In the genomic region with DNA sequence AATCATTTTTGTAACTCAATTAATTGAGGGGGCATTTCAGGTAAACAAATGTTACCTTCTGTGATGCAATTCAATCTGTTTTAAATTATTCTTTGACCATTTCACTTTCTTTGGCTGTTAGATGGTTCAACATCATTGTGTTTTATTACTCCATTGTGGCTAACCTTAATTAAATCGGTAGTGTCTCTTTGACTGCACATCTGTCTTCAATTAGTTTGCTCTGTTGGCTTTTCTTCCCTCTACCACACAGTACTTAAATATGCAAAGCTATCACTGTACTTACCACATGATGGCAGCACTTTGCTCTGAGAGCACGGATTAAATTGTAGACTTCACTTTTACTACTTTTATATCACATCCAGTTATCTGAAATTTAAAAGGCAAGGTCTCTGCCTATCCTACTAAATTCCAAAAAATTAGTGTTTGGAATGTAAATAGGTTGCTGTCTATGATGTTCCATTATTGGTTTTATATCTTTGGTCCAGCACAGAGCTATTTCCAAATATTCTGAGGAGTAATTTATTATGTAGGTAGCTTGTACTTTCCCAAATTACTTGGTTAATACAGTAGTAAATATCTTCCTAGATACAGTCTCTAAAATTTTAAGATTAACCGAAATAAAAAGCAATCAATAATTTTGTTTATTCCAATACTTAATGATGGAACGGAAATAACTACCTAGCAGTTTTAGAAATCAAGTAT, we compare ENCODE assay signal across 9 cellular contexts.
DNase-seq lines count a peak whose midpoint lies in the region; ATAC-seq and TF ChIP-seq lines count a peak whose summit lies in the region.
"Had no signal": no experiment of that assay in that cellular context is flagged by ENCODE, and none has a peak within 500 bp of the region (broad histone marks: within the 10 kb centered on the region; RNA-seq: fewer than 3 reads in every experiment).

No MANE protein-coding gene starts in this region.

- peak; percentile 63 for TF ChIP-seq CTCF in HFF-Myc (IDR thresholded peaks at IDR 0.05; ENCODE audit: low read depth, low read length, missing control alignments)
- peak; percentile 83 for TF ChIP-seq CTCF in foreskin keratinocyte (conservative IDR thresholded peaks at IDR 0.05)
- TF ChIP-seq CTCF in smooth muscle cell (IDR thresholded peaks at IDR 0.05; ENCODE audit: borderline replicate concordance, insufficient read depth, poor library complexity, severe bottlenecking): peak; percentile 58

- CTCF ChIA-PET in activated CD4-positive, alpha-beta T cell treated with anti-CD3 and anti-CD28 coated beads for 36 hours (lab: Charles Lee): interaction anchor here (0.7 to 1.5 kb wide), 2 partner anchors 12 to 746 kb away, joined by 3 read pairs; no protein-coding TSS in a partner anchor

- DNase-seq in activated CD4-positive, alpha-beta T cell treated with anti-CD3 and anti-CD28 coated beads for 36 hours: peak; percentile 4
- no peak for DNase-seq in activated CD4-positive, alpha-beta T cell treated with anti-CD3 and anti-CD28 coated beads, Interleukin-2, amount 10 ng/mL, durations not matched to agents 24 days and 14 days
- peak; percentile 85 for DNase-seq in HFF-Myc (ENCODE audit: extremely low read depth, low read depth)
- peak; percentile 21 for DNase-seq in NCI-H128 (lab: John Stamatoyannopoulos, UW; ENCODE audit: unreplicated experiment)
- peak; percentile 42 for DNase-seq in SKM-1 treated with dmso at 0.1 percent for 144 hours (lab: John Stamatoyannopoulos, UW; ENCODE audit: unreplicated experiment)
- peak in 1 of 2 donors; percentile 43 for DNase-seq in foreskin keratinocyte
- no peak for DNase-seq in smooth muscle cell (lab: John Stamatoyannopoulos, UW; ENCODE audit: unreplicated experiment)
- DNase-seq in activated CD4-positive, alpha-beta T cell treated with anti-CD3 and anti-CD28 coated beads for 4 hours: no peak

- H3K9me3 Mint-ChIP-seq in activated CD4-positive, alpha-beta T cell treated with anti-CD3 and anti-CD28 coated beads for 36 hours (ENCODE audit: low read depth): no peaks in the 10 kb centered on the region
- H3K9me3 Mint-ChIP-seq in activated CD4-positive, alpha-beta T cell treated with anti-CD3 and anti-CD28 coated beads, Interleukin-2, amount 10 ng/mL, durations not matched to agents 24 days and 14 days: no peaks in the 10 kb centered on the region
- H3K9me3 Mint-ChIP-seq: CD4-positive, CD25-positive, alpha-beta regulatory T cell had no signal

- no peak overlapping the region for H3K4me3 Mint-ChIP-seq in activated CD4-positive, alpha-beta T cell treated with anti-CD3 and anti-CD28 coated beads for 36 hours
- no peak overlapping the region for H3K4me3 Mint-ChIP-seq in activated CD4-positive, alpha-beta T cell treated with anti-CD3 and anti-CD28 coated beads, Interleukin-2, amount 10 ng/mL, durations not matched to agents 24 days and 14 days
- H3K4me3 Mint-ChIP-seq: CD4-positive, CD25-positive, alpha-beta regulatory T cell had no signal

- H3K4me1 Mint-ChIP-seq in activated CD4-positive, alpha-beta T cell treated with anti-CD3 and anti-CD28 coated beads for 36 hours: no peaks in the 10 kb centered on the region
- no peaks in the 10 kb centered on the region for H3K4me1 Mint-ChIP-seq in activated CD4-positive, alpha-beta T cell treated with anti-CD3 and anti-CD28 coated beads, Interleukin-2, amount 10 ng/mL, durations not matched to agents 24 days and 14 days
- H3K4me1 Mint-ChIP-seq: CD4-positive, CD25-positive, alpha-beta regulatory T cell had no signal

- POLR2A ChIA-PET in activated CD4-positive, alpha-beta T cell treated with anti-CD3 and anti-CD28 coated beads for 36 hours (lab: Charles Lee): no interaction called here

- H3K4me2 ChIP-seq in smooth muscle cell: no peak overlapping the region

- H3K4me1 ChIP-seq in foreskin keratinocyte: peaks cover 2% of the 10 kb centered on the region
- peaks cover 4% of the 10 kb centered on the region for H3K4me1 ChIP-seq in smooth muscle cell (ENCODE audit: low read depth)

- ATAC-seq in activated CD4-positive, alpha-beta T cell treated with anti-CD3 and anti-CD28 coated beads for 36 hours: no peak
- peak; percentile 95 for ATAC-seq in foreskin keratinocyte

- no peaks in the 10 kb centered on the region for H4K20me1 ChIP-seq in smooth muscle cell (ENCODE audit: low read depth)

- H3K27me3 ChIP-seq in foreskin keratinocyte: no peaks in the 10 kb centered on the region
- no peaks in the 10 kb centered on the region for H3K27me3 ChIP-seq in smooth muscle cell (ENCODE audit: low read depth)

- H3K36me3 Mint-ChIP-seq in activated CD4-positive, alpha-beta T cell treated with anti-CD3 and anti-CD28 coated beads for 36 hours (ENCODE audit: low read depth): no peaks in the 10 kb centered on the region
- no peaks in the 10 kb centered on the region for H3K36me3 Mint-ChIP-seq in activated CD4-positive, alpha-beta T cell treated with anti-CD3 and anti-CD28 coated beads, Interleukin-2, amount 10 ng/mL, durations not matched to agents 24 days and 14 days (ENCODE audit: low read depth)
- H3K36me3 Mint-ChIP-seq: CD4-positive, CD25-positive, alpha-beta regulatory T cell had no signal

- H3K27ac ChIP-seq in foreskin keratinocyte: no peak overlapping the region
- no peak overlapping the region for H3K27ac ChIP-seq in smooth muscle cell (ENCODE audit: low read depth)

- H3K27me3 Mint-ChIP-seq in activated CD4-positive, alpha-beta T cell treated with anti-CD3 and anti-CD28 coated beads for 36 hours: no peaks in the 10 kb centered on the region
- H3K27me3 Mint-ChIP-seq in activated CD4-positive, alpha-beta T cell treated with anti-CD3 and anti-CD28 coated beads, Interleukin-2, amount 10 ng/mL, durations not matched to agents 24 days and 14 days: no peaks in the 10 kb centered on the region
- H3K27me3 Mint-ChIP-seq: CD4-positive, CD25-positive, alpha-beta regulatory T cell had no signal

- no peaks in the 10 kb centered on the region for H3K79me2 ChIP-seq in smooth muscle cell (ENCODE audit: low read depth)

- H3K27ac Mint-ChIP-seq in activated CD4-positive, alpha-beta T cell treated with anti-CD3 and anti-CD28 coated beads for 36 hours: no peak overlapping the region
- no peak overlapping the region for H3K27ac Mint-ChIP-seq in activated CD4-positive, alpha-beta T cell treated with anti-CD3 and anti-CD28 coated beads, Interleukin-2, amount 10 ng/mL, durations not matched to agents 24 days and 14 days
- H3K27ac Mint-ChIP-seq: CD4-positive, CD25-positive, alpha-beta regulatory T cell had no signal

- H3K36me3 ChIP-seq in smooth muscle cell (ENCODE audit: low read depth): no peaks in the 10 kb centered on the region

- H2AFZ ChIP-seq in smooth muscle cell (ENCODE audit: low read depth): no peak overlapping the region

- WGBS in smooth muscle cell (ENCODE audit: low lambda C conversion rate): 28% methylated on average over 4 of the region's 4 CpGs

- no peak overlapping the region for H3K9ac ChIP-seq in smooth muscle cell (ENCODE audit: low read depth)

- H3F3A ChIP-seq in smooth muscle cell (ENCODE audit: low read depth): no peaks in the 10 kb centered on the region

- H3K9me3 ChIP-seq in smooth muscle cell (replicated peaks; ENCODE audit: low read depth): no peaks in the 10 kb centered on the region

- H3K4me3 ChIP-seq in HFF-Myc (replicated peaks; ENCODE audit: low read depth, low read length) (no peak overlapping the region), smooth muscle cell (no peak overlapping the region)

- intact Hi-C loops in activated CD4-positive, alpha-beta T cell treated with anti-CD3 and anti-CD28 coated beads for 36 hours (cut with DNase I, micrococcal nuclease): loop anchor here in 1 of 2 experiments (10.0 kb wide), 1 partner anchor 364 kb away; no protein-coding TSS in a partner anchor
- intact Hi-C loops in activated CD4-positive, alpha-beta T cell treated with anti-CD3 and anti-CD28 coated beads, Interleukin-2, amount 10 ng/mL, durations not matched to agents 24 days and 14 days (cut with micrococcal nuclease): no loop called here

Comparison
In these comparisons a context has a peak if more than half of its experiments do, and no peak if none do; other contexts are left out.
1. DNase-seq: peak in activated CD4-positive, alpha-beta T cell treated with anti-CD3 and anti-CD28 coated beads for 36 hours (single experiment), HFF-Myc (single experiment), NCI-H128 (single experiment) and SKM-1 treated with dmso at 0.1 percent for 144 hours (single experiment); none in activated CD4-positive, alpha-beta T cell treated with anti-CD3 and anti-CD28 coated beads, Interleukin-2, amount 10 ng/mL, durations not matched to agents 24 days and 14 days (single experiment), smooth muscle cell (single experiment) and activated CD4-positive, alpha-beta T cell treated with anti-CD3 and anti-CD28 coated beads for 4 hours (0 of 2).
2. Peak in every context shown above with its lines, with median percentiles within 50 percentile points of each other: CTCF ChIP-seq.